ENCODE assay signal across 10 cellular contexts in genomic region chr13:27022571-27023311, GRCh38.
DNase-seq lines count a peak whose midpoint lies in the region; ATAC-seq, FAIRE-seq and TF ChIP-seq lines count a peak whose summit lies in the region.
"Had no signal": no experiment of that assay in that cellular context is flagged by ENCODE, and none has a peak within 500 bp of the region (broad histone marks: within the 10 kb centered on the region; RNA-seq: fewer than 3 reads in every experiment).

No MANE protein-coding gene starts in this region.

- H3K36me3 Mint-ChIP-seq in GM23338 (ENCODE audit: low read depth) = peaks cover 3% of the 10 kb centered on the region; the same call in 2 of the 3 replicates
- H3K36me3 Mint-ChIP-seq: brain had no signal

- peaks cover 16% of the 10 kb centered on the region for H3K4me1 Mint-ChIP-seq in GM23338

- H2BK120ac ChIP-seq in neuronal stem cell (ENCODE audit: low read depth, low read length) = no peak overlapping the region

- no peak overlapping the region for H2AK5ac ChIP-seq in neuronal stem cell (ENCODE audit: low read depth, low read length)

- no peak for FAIRE-seq in kidney (lab: Jason Lieb, UNC)

- H3K23ac ChIP-seq in neuronal stem cell (ENCODE audit: low read depth, low read length, poor library complexity) = no peak overlapping the region

- no peak overlapping the region for H2BK12ac ChIP-seq in neuronal stem cell (ENCODE audit: low read length)

- no peak for DNase-seq in GM23338 (ENCODE audit: low spot score)
- DNase-seq in NCI-H226 = peak; percentile 55
- DNase-seq in neuronal stem cell (ENCODE audit: low spot score) = no peak
- no peak for DNase-seq in kidney
- DNase-seq in NCI-H1436 (lab: John Stamatoyannopoulos, UW) = no peak
- DNase-seq: NCI-H187 treated with DMSO at 0.1 percent for 48 hours had no signal

- no peaks in the 10 kb centered on the region for H3F3A ChIP-seq in GM23338 (replicated peaks; ENCODE audit: low read depth)

- no peak overlapping the region for H3K27ac Mint-ChIP-seq in GM23338

- WGBS in neuronal stem cell (ENCODE audit: extremely low coverage in 2 of 2, insufficient read length in 2 of 2, insufficient replicate concordance in 1 of 2), 2 donors = no CpG with 5 or more reads among the region's 9 CpGs

- H3K18ac ChIP-seq in neuronal stem cell (ENCODE audit: low read length) = peak overlapping the region; percentile 21

- H4K20me1 ChIP-seq in GM23338 (replicated peaks; ENCODE audit: insufficient read depth) = no peaks in the 10 kb centered on the region

- no peak overlapping the region for H3K9ac ChIP-seq in duodenal mucosa (ENCODE audit: low read depth in 1 of 2, low read length in 2 of 2)
- H3K9ac ChIP-seq in neuronal stem cell (ENCODE audit: low read depth, low read length, poor library complexity) = peak overlapping the region; percentile 39
- H3K9ac ChIP-seq in kidney (ENCODE audit: low read length in 2 of 2) = no peak overlapping the region

- H2BK5ac ChIP-seq in neuronal stem cell (ENCODE audit: low read length) = no peak overlapping the region

- no peaks in the 10 kb centered on the region for H3K79me1 ChIP-seq in neuronal stem cell (ENCODE audit: low read depth, low read length)

- peaks cover 16% of the 10 kb centered on the region for H3K27me3 Mint-ChIP-seq in GM23338 (ENCODE audit: insufficient read depth, low read depth, poor library complexity)

- H3K27me3 ChIP-seq in GM23338 (ENCODE audit: insufficient read depth) (no peaks in the 10 kb centered on the region), duodenal mucosa (ENCODE audit: control insufficient read depth in 1 of 2, insufficient read depth in 2 of 2, low read length in 2 of 2) (no peaks in the 10 kb centered on the region), neuronal stem cell (ENCODE audit: control insufficient read depth in 3 of 3, insufficient read depth in 3 of 3, low read depth in 1 of 3, low read length in 3 of 3) (peaks cover 0 to 5% (median 0%) of the 10 kb centered on the region in 3 experiments)

- no peak overlapping the region for H3K27ac ChIP-seq in GM23338 (ENCODE audit: low read depth)
- H3K27ac ChIP-seq in duodenal mucosa (ENCODE audit: low read depth, low read length) = peak overlapping the region; percentile 24
- H3K27ac ChIP-seq in neuronal stem cell (replicated peaks; ENCODE audit: low read length) = no peak overlapping the region
- H3K27ac ChIP-seq in kidney (ENCODE audit: low read depth in 2 of 2, low read length in 2 of 2) = no peak overlapping the region

- peak overlapping the region; percentile 86 for H3K14ac ChIP-seq in neuronal stem cell (ENCODE audit: low read length)

- no peak overlapping the region for H3K4me3 ChIP-seq in GM23338
- H3K4me3 ChIP-seq in duodenal mucosa (ENCODE audit: low read depth in 1 of 2, low read length in 2 of 2) = no peak overlapping the region
- H3K4me3 ChIP-seq in neuronal stem cell (ENCODE audit: low read length in 2 of 2) = no peak overlapping the region
- H3K4me3 ChIP-seq in kidney (ENCODE audit: low read length in 2 of 2) = no peak overlapping the region

- TF ChIP-seq CTCF in GM23338 (conservative IDR thresholded peaks at IDR 0.05; ENCODE audit: low read depth in 2 of 2) (no peak), kidney (IDR thresholded peaks at IDR 0.05; ENCODE audit: borderline replicate concordance, extremely low read depth, insufficient read depth) (no peak)

- H3K79me2 ChIP-seq in GM23338 (replicated peaks; ENCODE audit: insufficient read depth) = no peaks in the 10 kb centered on the region

- H2AFZ ChIP-seq in GM23338 (peak overlapping the region; percentile 47; the same call in 1 of the 2 replicates), neuronal stem cell (ENCODE audit: low read length) (peak overlapping the region; percentile 65)

- intact Hi-C loops in kidney (cut with DNase I) = no loop called here

- H2BK15ac ChIP-seq in neuronal stem cell (ENCODE audit: low read length) = no peak overlapping the region

- H3K9me2 ChIP-seq in GM23338 (ENCODE audit: insufficient read depth) = no peaks in the 10 kb centered on the region

- H3K4ac ChIP-seq in neuronal stem cell (ENCODE audit: low read length) = no peak overlapping the region

- no peak overlapping the region for H4K8ac ChIP-seq in neuronal stem cell (ENCODE audit: low read depth, low read length)

- no peak for ATAC-seq in GM23338
- ATAC-seq in HG03159 (IDR thresholded peaks at IDR 0.05; ENCODE audit: unreplicated experiment) = no peak
- ATAC-seq in HG02973 (IDR thresholded peaks at IDR 0.05; ENCODE audit: unreplicated experiment) = no peak

- peaks cover 11% of the 10 kb centered on the region for H3K4me1 ChIP-seq in GM23338 (ENCODE audit: insufficient read depth)
- peaks cover 12 to 16% of the 10 kb centered on the region in 2 donors for H3K4me1 ChIP-seq in duodenal mucosa (ENCODE audit: control insufficient read depth in 1 of 2, insufficient read depth in 2 of 2, low read length in 2 of 2)
- peaks cover 3 to 6% of the 10 kb centered on the region in 2 donors for H3K4me1 ChIP-seq in neuronal stem cell (ENCODE audit: control insufficient read depth in 2 of 2, insufficient read depth in 1 of 2, low read depth in 1 of 2, low read length in 2 of 2)
- H3K4me1 ChIP-seq in kidney (ENCODE audit: control insufficient read depth in 1 of 2, insufficient read depth in 1 of 2, low read depth in 1 of 2, low read length in 2 of 2) = peaks cover 4 to 5% of the 10 kb centered on the region in 2 donors

- H4K91ac ChIP-seq in neuronal stem cell (ENCODE audit: low read depth, low read length, poor library complexity) = no peak overlapping the region

- no peak overlapping the region for H3K4me3 Mint-ChIP-seq in GM23338
- H3K4me3 Mint-ChIP-seq: brain had no signal

- H3K9me3 Mint-ChIP-seq in GM23338 = peaks cover 6% of the 10 kb centered on the region
- H3K9me3 Mint-ChIP-seq: brain had no signal

- H3K36me3 ChIP-seq in GM23338 (ENCODE audit: insufficient read depth) (no peaks in the 10 kb centered on the region), duodenal mucosa (ENCODE audit: control insufficient read depth in 1 of 2, insufficient read depth in 2 of 2, low read length in 2 of 2) (no peaks in the 10 kb centered on the region), neuronal stem cell (replicated peaks in 1 of 2; ENCODE audit: control insufficient read depth in 2 of 2, insufficient read depth in 2 of 2, low read length in 2 of 2) (no peaks in the 10 kb centered on the region), kidney (ENCODE audit: control insufficient read depth in 1 of 2, insufficient read depth in 2 of 2, low read length in 2 of 2) (no peaks in the 10 kb centered on the region)

- H3K4me2 ChIP-seq in GM23338 (no peak overlapping the region), neuronal stem cell (ENCODE audit: insufficient read depth, low read length, poor library complexity, severe bottlenecking) (no peak overlapping the region)

- no peaks in the 10 kb centered on the region for H3K9me3 ChIP-seq in duodenal mucosa (ENCODE audit: control insufficient read depth in 1 of 2, low read length in 2 of 2)
- no peaks in the 10 kb centered on the region for H3K9me3 ChIP-seq in neuronal stem cell (replicated peaks in 1 of 2; ENCODE audit: control insufficient read depth in 2 of 2, insufficient read depth in 1 of 2, low read depth in 1 of 2, low read length in 2 of 2)
- H3K9me3 ChIP-seq in kidney (ENCODE audit: control insufficient read depth in 1 of 2, low read length in 2 of 2) = no peaks in the 10 kb centered on the region

TF ChIP-seq in GM23338, 12 proteins besides CTCF, POLR2A, EP300 and RAD21 (continues in another document):
- TF ChIP-seq EZH2 (IDR thresholded peaks at IDR 0.05; ENCODE audit: low read depth, unreplicated experiment) = no peak
- no peak for TF ChIP-seq ZNF331 (CRISPR knock-in tag; IDR thresholded peaks at IDR 0.05; ENCODE audit: low read depth)
